Comparison of ENCODE assay signal across 13 cellular contexts in genomic region chr20:1227121-1227582, GRCh38. TPM values are rescaled to one million over a fixed set of nuclear protein-coding genes. Genes with fewer than 3 reads are reported as not detected.
DNase-seq lines count a peak whose midpoint lies in the region; ATAC-seq and TF ChIP-seq lines count a peak whose summit lies in the region.
"Had no signal": no experiment of that assay in that cellular context is flagged by ENCODE, and none has a peak within 500 bp of the region (broad histone marks: within the 10 kb centered on the region; RNA-seq: fewer than 3 reads in every experiment).

No MANE protein-coding gene starts in this region.

- WGBS in smooth muscle cell (ENCODE audit: low lambda C conversion rate) = 84% methylated on average over 14 of the region's 14 CpGs
- 61 to 64% methylated on average over 14 of the region's 14 CpGs for WGBS in aorta, 2 donors

- ATAC-seq in sciatic nerve (no peak), aorta (ENCODE audit: low FRiP score) (no peak)

- no peak overlapping the region for H3K27ac Mint-ChIP-seq in activated CD4-positive, alpha-beta T cell treated with anti-CD3 and anti-CD28 coated beads, Interleukin-2, amount 10 ng/mL, durations not matched to agents 24 days and 14 days

- no peak overlapping the region for H3K27ac ChIP-seq in effector memory CD4-positive, alpha-beta T cell (ENCODE audit: insufficient read depth, low read length, poor library complexity, severe bottlenecking)
- H3K27ac ChIP-seq in smooth muscle cell (ENCODE audit: low read depth) (no peak overlapping the region), aorta (ENCODE audit: low read depth in 1 of 2, low read length in 2 of 2) (no peak overlapping the region), WERI-Rb-1 (no peak overlapping the region)

- peak overlapping the region; percentile 86 for H3K4me3 Mint-ChIP-seq in activated CD4-positive, alpha-beta T cell treated with anti-CD3 and anti-CD28 coated beads, Interleukin-2, amount 10 ng/mL, durations not matched to agents 24 days and 14 days

- intact Hi-C loops in activated CD4-positive, alpha-beta T cell treated with anti-CD3 and anti-CD28 coated beads, Interleukin-2, amount 10 ng/mL, durations not matched to agents 24 days and 14 days (cut with micrococcal nuclease) = loop anchor here (2.0 to 10.0 kb wide), 7 partner anchors 40 to 240 kb away; partner anchors contain the start of genes FKBP1A, NSFL1C, PSMF1 and SDCBP2
- intact Hi-C loops in sciatic nerve (cut with DNase I) = no loop called here
- intact Hi-C loops in aorta (cut with DNase I) = no loop called here

- no peaks in the 10 kb centered on the region for H3K9me3 ChIP-seq in effector memory CD4-positive, alpha-beta T cell (ENCODE audit: control insufficient read depth, low read length)
- H3K9me3 ChIP-seq in smooth muscle cell (replicated peaks; ENCODE audit: low read depth) = no peaks in the 10 kb centered on the region
- no peaks in the 10 kb centered on the region for H3K9me3 ChIP-seq in aorta (ENCODE audit: control insufficient read depth, low read length)
- H3K9me3 ChIP-seq in WERI-Rb-1 (ENCODE audit: severe bottlenecking) = peaks cover 6% of the 10 kb centered on the region

- peaks cover 48% of the 10 kb centered on the region for H3K27me3 Mint-ChIP-seq in activated CD4-positive, alpha-beta T cell treated with anti-CD3 and anti-CD28 coated beads, Interleukin-2, amount 10 ng/mL, durations not matched to agents 24 days and 14 days

- H3K36me3 ChIP-seq in effector memory CD4-positive, alpha-beta T cell (ENCODE audit: control insufficient read depth, insufficient read depth, low read length) = no peaks in the 10 kb centered on the region
- no peaks in the 10 kb centered on the region for H3K36me3 ChIP-seq in smooth muscle cell (ENCODE audit: low read depth)
- no peaks in the 10 kb centered on the region for H3K36me3 ChIP-seq in aorta (ENCODE audit: control insufficient read depth in 1 of 2, insufficient read depth in 2 of 2, low read length in 1 of 2)
- H3K36me3 ChIP-seq in WERI-Rb-1 = no peaks in the 10 kb centered on the region

- H3K4me1 ChIP-seq in effector memory CD4-positive, alpha-beta T cell (ENCODE audit: control insufficient read depth, insufficient read depth, low read length, poor library complexity, severe bottlenecking) = peaks cover 11% of the 10 kb centered on the region
- no peaks in the 10 kb centered on the region for H3K4me1 ChIP-seq in smooth muscle cell (ENCODE audit: low read depth)
- H3K4me1 ChIP-seq in aorta (ENCODE audit: control insufficient read depth in 1 of 2, insufficient read depth in 2 of 2, low read length in 2 of 2) = no peaks in the 10 kb centered on the region

- no peaks in the 10 kb centered on the region for H3K36me3 Mint-ChIP-seq in activated CD4-positive, alpha-beta T cell treated with anti-CD3 and anti-CD28 coated beads, Interleukin-2, amount 10 ng/mL, durations not matched to agents 24 days and 14 days (ENCODE audit: low read depth)

- TF ChIP-seq CTCF in smooth muscle cell (IDR thresholded peaks at IDR 0.05; ENCODE audit: borderline replicate concordance, insufficient read depth, poor library complexity, severe bottlenecking) (no peak), WERI-Rb-1 (IDR thresholded peaks at IDR 0.05; ENCODE audit: low read depth, low read length) (no peak)

- DNase-seq in activated CD4-positive, alpha-beta T cell treated with anti-CD3 and anti-CD28 coated beads, Interleukin-2, amount 10 ng/mL, durations not matched to agents 24 days and 14 days = no peak
- DNase-seq in activated CD4-positive, alpha-beta T cell treated with anti-CD3 and anti-CD28 coated beads for 48 hours = no peak
- peak; percentile 45 for DNase-seq in NOMO-1 treated with DMSO at 0.1 percent for 48 hours (lab: John Stamatoyannopoulos, UW; ENCODE audit: unreplicated experiment)
- DNase-seq in effector memory CD4-positive, alpha-beta T cell = no peak
- DNase-seq in smooth muscle cell (lab: John Stamatoyannopoulos, UW; ENCODE audit: unreplicated experiment) = no peak
- no peak for DNase-seq in sciatic nerve (ENCODE audit: low spot score)
- DNase-seq in aorta = no peak
- no peak for DNase-seq in WERI-Rb-1
- DNase-seq: cortex of kidney; hippocampal formation; Kasumi-1; stimulated activated CD4-positive, alpha-beta T cell treated with anti-CD3 and anti-CD28 coated beads, Interleukin-4, amount 100 ng/mL, for 24 hours had no signal

- H4K20me1 ChIP-seq in smooth muscle cell (ENCODE audit: low read depth) = no peaks in the 10 kb centered on the region

- H3F3A ChIP-seq in smooth muscle cell (ENCODE audit: low read depth) = no peaks in the 10 kb centered on the region

- no peak overlapping the region for H3K9ac ChIP-seq in smooth muscle cell (ENCODE audit: low read depth)

- H3K4me3 ChIP-seq in effector memory CD4-positive, alpha-beta T cell (ENCODE audit: insufficient read depth, low read depth, low read length, poor library complexity, severe bottlenecking) = peak overlapping the region; percentile 73
- H3K4me3 ChIP-seq in smooth muscle cell (no peak overlapping the region), aorta (ENCODE audit: low read length in 2 of 2) (no peak overlapping the region), WERI-Rb-1 (ENCODE audit: low read depth, low read length) (no peak overlapping the region)

- H3K79me2 ChIP-seq in smooth muscle cell (ENCODE audit: low read depth) = no peaks in the 10 kb centered on the region

- H3K4me2 ChIP-seq in smooth muscle cell = peak overlapping the region; percentile 97

- peak overlapping the region; percentile 88 for H2AFZ ChIP-seq in smooth muscle cell (ENCODE audit: low read depth)

- H3K4me1 Mint-ChIP-seq in activated CD4-positive, alpha-beta T cell treated with anti-CD3 and anti-CD28 coated beads, Interleukin-2, amount 10 ng/mL, durations not matched to agents 24 days and 14 days = peaks cover 16% of the 10 kb centered on the region

- no peaks in the 10 kb centered on the region for H3K27me3 ChIP-seq in effector memory CD4-positive, alpha-beta T cell (replicated peaks; ENCODE audit: control insufficient read depth, insufficient read depth, low read length, poor library complexity, severe bottlenecking)
- H3K27me3 ChIP-seq in smooth muscle cell (ENCODE audit: low read depth) (peaks cover 38% of the 10 kb centered on the region), aorta (ENCODE audit: control insufficient read depth in 1 of 2, insufficient read depth in 2 of 2, low read length in 1 of 2) (no peaks in the 10 kb centered on the region), WERI-Rb-1 (ENCODE audit: insufficient read depth, low read depth, severe bottlenecking) (no peaks in the 10 kb centered on the region)

- H3K9me3 Mint-ChIP-seq in activated CD4-positive, alpha-beta T cell treated with anti-CD3 and anti-CD28 coated beads, Interleukin-2, amount 10 ng/mL, durations not matched to agents 24 days and 14 days = no peaks in the 10 kb centered on the region

RNA-seq across cellular contexts. Expression of gene RAD21L1, which starts 1.3 kb away (rescaled TPM):
- total RNA-seq in activated CD4-positive, alpha-beta T cell treated with anti-CD3 and anti-CD28 coated beads, Interleukin-2, amount 10 ng/mL, durations not matched to agents 24 days and 14 days = not detected in 2 replicates
- total RNA-seq in smooth muscle cell (not detected in 2 replicates), sciatic nerve (not detected), aorta (not detected)
- polyA plus RNA-seq in smooth muscle cell (not detected in 2 replicates), aorta (not detected)

RNA-seq across cellular contexts. Expression of gene C20orf202, which starts 23.9 kb away (rescaled TPM):
- 0.12 TPM in 1 of 2 replicates, not detected in the other for total RNA-seq in activated CD4-positive, alpha-beta T cell treated with anti-CD3 and anti-CD28 coated beads, Interleukin-2, amount 10 ng/mL, durations not matched to agents 24 days and 14 days
- total RNA-seq in smooth muscle cell = not detected in 2 replicates
- not detected in 2 replicates for polyA plus RNA-seq in smooth muscle cell
- total RNA-seq in sciatic nerve = 0.80 TPM
- total RNA-seq in aorta = under 1 TPM in 1 of 2 donors, not detected in 1; 0.54 TPM
- polyA plus RNA-seq in aorta = under 1 TPM; 0.26 to 0.88 TPM
- total RNA-seq: myocyte had no signal

RNA-seq across cellular contexts. Expression of gene SNPH, which starts 38.9 kb away (rescaled TPM):
- total RNA-seq in activated CD4-positive, alpha-beta T cell treated with anti-CD3 and anti-CD28 coated beads, Interleukin-2, amount 10 ng/mL, durations not matched to agents 24 days and 14 days = 1.7 and 1.8 TPM in 2 replicates
- 3.0 and 3.2 TPM in 2 replicates for total RNA-seq in smooth muscle cell
- polyA plus RNA-seq in smooth muscle cell = 3.0 and 3.1 TPM in 2 replicates
- total RNA-seq in sciatic nerve = 4.9 TPM
- 1 to 10 TPM; 4.9 to 6.2 TPM for total RNA-seq in aorta
- 1 to 10 TPM; 1.3 to 6.8 TPM for polyA plus RNA-seq in aorta

RNA-seq across cellular contexts. Expression of gene TMEM74B, which starts 42.4 kb away (rescaled TPM):
- total RNA-seq in activated CD4-positive, alpha-beta T cell treated with anti-CD3 and anti-CD28 coated beads, Interleukin-2, amount 10 ng/mL, durations not matched to agents 24 days and 14 days = 1.6 and 1.9 TPM in 2 replicates
- total RNA-seq in smooth muscle cell (0.94 and 3.0 TPM in 2 replicates), sciatic nerve (7.1 TPM), aorta (1 to 10 TPM in 1 of 2 donors, under 1 TPM in 1; 0.71 to 3.8 TPM)
- polyA plus RNA-seq in smooth muscle cell (0.72 TPM in 1 of 2 replicates, not detected in the other), aorta (1 to 10 TPM in 1 of 2 donors, not detected in 1; 1.9 TPM)
- total RNA-seq: myocyte had no signal
